Comparison of ENCODE assay signal across 13 cellular contexts in genomic region chr5:34660444-34660843, GRCh38. TPM values are rescaled to one million over a fixed set of nuclear protein-coding genes. Genes with fewer than 3 reads are reported as not detected.
DNase-seq lines count a peak whose midpoint lies in the region; ATAC-seq and TF ChIP-seq lines count a peak whose summit lies in the region.
"Had no signal": no experiment of that assay in that cellular context is flagged by ENCODE, and none has a peak within 500 bp of the region (broad histone marks: within the 10 kb centered on the region; RNA-seq: fewer than 3 reads in every experiment).

No MANE protein-coding gene starts in this region.

- H3K4me3 Mint-ChIP-seq in H9: no peak overlapping the region
- H3K4me3 Mint-ChIP-seq: natural killer cell had no signal

- H2AK5ac ChIP-seq in H9 (ENCODE audit: insufficient read length, low read length): no peak overlapping the region

- no peak overlapping the region for H4K5ac ChIP-seq in H9 (ENCODE audit: insufficient read length, low read depth, low read length)

- H3K9ac ChIP-seq in H9 (ENCODE audit: extremely low read depth, insufficient read length, low read length): no peak overlapping the region

- no peak overlapping the region for H4K91ac ChIP-seq in H9 (ENCODE audit: insufficient read length, low read depth, low read length)

- no peaks in the 10 kb centered on the region for H3K27me3 Mint-ChIP-seq in H9 (ENCODE audit: low read depth)

- DNase-seq in H9 (no peak), SKM-1 treated with dmso at 0.1 percent for 144 hours (lab: John Stamatoyannopoulos, UW; ENCODE audit: unreplicated experiment) (peak; percentile 26), fibroblast of peridontal ligament (ENCODE audit: extremely low read depth) (peak; percentile 82), stromal cell of bone marrow (ENCODE audit: low read depth) (peak; percentile 71), Right ventricle myocardium inferior (ENCODE audit: missing footprints) (no peak), medulla oblongata (ENCODE audit: extremely low spot score) (no peak), cerebellar nuclear complex (lab: John Stamatoyannopoulos, UW) (no peak)
- DNase-seq: DMS79; natural killer cell; NCI-H1694 treated with DMSO at 0.1 percent for 48 hours; stimulated activated naive CD4-positive, alpha-beta T cell had no signal

- 0 out of 2 replicates have a peak, but pooled peaks cover 2% of the 10 kb centered on the region for H3K4me1 ChIP-seq in H9 (ENCODE audit: insufficient read depth, low read length)

- intact Hi-C loops in Right ventricle myocardium inferior (cut with DNase I): no loop called here

- H4K20me1 ChIP-seq in H9 (ENCODE audit: control insufficient read depth, insufficient read depth, insufficient read length): no peaks in the 10 kb centered on the region

- H2BK15ac ChIP-seq in H9 (ENCODE audit: low read depth, low read length): no peak overlapping the region

- no peak overlapping the region for H3T11ph ChIP-seq in H9 (ENCODE audit: low read length)

- no peak overlapping the region for H2BK20ac ChIP-seq in H9 (ENCODE audit: low read depth, low read length, poor library complexity, severe bottlenecking)

- H3K9me3 ChIP-seq in H9 (ENCODE audit: control insufficient read depth, low read depth, low read length): no peaks in the 10 kb centered on the region
- H3K9me3 ChIP-seq: adrenal gland had no signal

- H2BK5ac ChIP-seq in H9 (ENCODE audit: insufficient read length, low read length): no peak overlapping the region

- TF ChIP-seq CTCF in H9 (conservative IDR thresholded peaks at IDR 0.05): no peak

- H3K9me3 Mint-ChIP-seq in H9: 0 out of 5 replicates have a peak, but pooled peaks cover 0 to 2% of the 10 kb centered on the region in 2 experiments
- H3K9me3 Mint-ChIP-seq: natural killer cell had no signal

- H2BK12ac ChIP-seq in H9 (ENCODE audit: insufficient read length, low read depth, low read length): no peak overlapping the region

- H2BK120ac ChIP-seq in H9 (ENCODE audit: low read depth, low read length, poor library complexity, severe bottlenecking): no peak overlapping the region

- H3K27me3 ChIP-seq in H9 (ENCODE audit: insufficient read depth, low read length): no peaks in the 10 kb centered on the region
- H3K27me3 ChIP-seq: adrenal gland had no signal

- H3K36me3 Mint-ChIP-seq in H9 (ENCODE audit: insufficient read depth in 1 of 3, low read depth in 3 of 3): peaks cover 9 to 32% (median 19%) of the 10 kb centered on the region in 3 experiments; a peak in 6 of 7 replicates
- H3K36me3 Mint-ChIP-seq: natural killer cell had no signal

- no peak overlapping the region for H3K4ac ChIP-seq in H9 (ENCODE audit: low read depth, low read length)

- no peak overlapping the region for H4K8ac ChIP-seq in H9 (replicated peaks; ENCODE audit: insufficient read length, low read depth, low read length)

- peak overlapping the region in 2 of 3 experiments; percentile 27 to 75; a peak in 2 of 7 replicates for H3K27ac Mint-ChIP-seq in H9
- H3K27ac Mint-ChIP-seq: natural killer cell had no signal

- H3K18ac ChIP-seq in H9 (ENCODE audit: insufficient read length, low read depth, low read length): no peak overlapping the region

- H3K4me2 ChIP-seq in H9 (ENCODE audit: insufficient read depth, insufficient read length, low read length): no peak overlapping the region

- peaks cover 15% of the 10 kb centered on the region for H3K23me2 ChIP-seq in H9 (ENCODE audit: insufficient read length, low read depth, low read length, poor library complexity, severe bottlenecking)

- no peak overlapping the region for H3K23ac ChIP-seq in H9 (ENCODE audit: insufficient read length, low read depth, low read length)

- no peak overlapping the region for H2AFZ ChIP-seq in H9 (ENCODE audit: low read length)

- ATAC-seq in Right ventricle myocardium inferior: no peak
- ATAC-seq in HG02938 (IDR thresholded peaks at IDR 0.05; ENCODE audit: unreplicated experiment): no peak
- ATAC-seq: natural killer cell had no signal

- WGBS in H9 (ENCODE audit: extremely low coverage, insufficient read length, low lambda C conversion rate): no CpG with 5 or more reads among the region's 4 CpGs

- H3K79me2 ChIP-seq in H9 (ENCODE audit: insufficient read depth, low read length): peaks cover 62% of the 10 kb centered on the region

- peaks cover 20 to 34% of the 10 kb centered on the region in 2 experiments for H3K4me1 Mint-ChIP-seq in H9

- no peak overlapping the region for H3K14ac ChIP-seq in H9 (ENCODE audit: insufficient read depth, low read length)

- H3K27ac ChIP-seq in H9 (ENCODE audit: insufficient read length, low read depth, low read length): no peak overlapping the region
- H3K27ac ChIP-seq: adrenal gland had no signal

- H3K56ac ChIP-seq in H9 (ENCODE audit: insufficient read length, low read depth, low read length): no peak overlapping the region

- H3K79me1 ChIP-seq in H9 (ENCODE audit: insufficient read depth, low read depth, low read length, poor library complexity, severe bottlenecking): no peaks in the 10 kb centered on the region

RNA-seq across cellular contexts. Expression of gene RAI14, which starts 4.3 kb away (rescaled TPM):
- total RNA-seq in H9 (2021) (118 and 127 TPM in 2 replicates), Right ventricle myocardium inferior (6.7 TPM)

Comparison
In these comparisons a context has a peak if more than half of its experiments do, and no peak if none do; other contexts are left out.
1. DNase-seq: peak in SKM-1 treated with dmso at 0.1 percent for 144 hours (single experiment), fibroblast of peridontal ligament (single experiment) and stromal cell of bone marrow (single experiment); none in H9 (single experiment), Right ventricle myocardium inferior (single experiment), medulla oblongata (single experiment) and cerebellar nuclear complex (0 of 2).
2. RNA of gene RAI14, which starts 4.3 kb away (total RNA-seq): 118 to 127 TPM in H9; 6.7 TPM in Right ventricle myocardium inferior (single experiment); every median in the first group is over 10 times any median in the second.